19 cellular contexts compared by ENCODE assay signal in genomic region chr11:120106354-120106753, GRCh38. TPM values are rescaled to one million over a fixed set of nuclear protein-coding genes. Genes with fewer than 3 reads are reported as not detected.
DNase-seq lines count a peak whose midpoint lies in the region; TF ChIP-seq lines count a peak whose summit lies in the region.
"Had no signal": no experiment of that assay in that cellular context is flagged by ENCODE, and none has a peak within 500 bp of the region (broad histone marks: within the 10 kb centered on the region; RNA-seq: fewer than 3 reads in every experiment).

No MANE protein-coding gene starts in this region.

- H3K4me1 ChIP-seq in BLaER1 (peaks cover 11% of the 10 kb centered on the region; the same call in 1 of the 2 replicates), NT2/D1 (ENCODE audit: insufficient read depth, insufficient read length) (peaks cover 10% of the 10 kb centered on the region), mesendoderm (ENCODE audit: control insufficient read depth, low read depth, low read length) (no peaks in the 10 kb centered on the region), osteoblast (ENCODE audit: insufficient read depth, low read length) (no peaks in the 10 kb centered on the region), ovary (ENCODE audit: insufficient read depth) (no peaks in the 10 kb centered on the region)
- H3K4me1 ChIP-seq: A549 had no signal

- H3K27ac ChIP-seq in BLaER1: no peak overlapping the region
- no peak overlapping the region for H3K27ac ChIP-seq in mesendoderm (ENCODE audit: low read depth, low read length)
- H3K27ac ChIP-seq in osteoblast (ENCODE audit: low read depth, low read length): no peak overlapping the region
- H3K27ac ChIP-seq in ovary: no peak overlapping the region
- H3K27ac ChIP-seq: A549, C4-2B had no signal

- H3K23ac ChIP-seq in mesendoderm (ENCODE audit: low read length): peak overlapping the region; percentile 66

- H3K4me3 ChIP-seq in BLaER1 (no peak overlapping the region), NT2/D1 (ENCODE audit: insufficient read length, low read depth) (no peak overlapping the region), mesendoderm (ENCODE audit: low read length) (no peak overlapping the region), osteoblast (ENCODE audit: insufficient read depth, low read length) (no peak overlapping the region), ovary (no peak overlapping the region)
- H3K4me3 ChIP-seq: A549, GM23338 had no signal

- no peak overlapping the region for H2AK5ac ChIP-seq in mesendoderm (ENCODE audit: low read length)

- H3K4ac ChIP-seq in mesendoderm (ENCODE audit: low read depth, low read length): no peak overlapping the region

- no peak for TF ChIP-seq CTCF in osteoblast (IDR thresholded peaks at IDR 0.05; ENCODE audit: extremely low read depth, low read depth, low read length)
- TF ChIP-seq CTCF in ovary (IDR thresholded peaks at IDR 0.05): no peak

- H3K79me1 ChIP-seq in mesendoderm (ENCODE audit: low read length): no peaks in the 10 kb centered on the region

- H4K20me1 ChIP-seq in BLaER1 (no peaks in the 10 kb centered on the region), osteoblast (ENCODE audit: insufficient read depth, low read length) (no peaks in the 10 kb centered on the region)

- no peak for DNase-seq in NT2/D1 (ENCODE audit: low read depth, low spot score)
- no peak for DNase-seq in mesendoderm
- peak; percentile 51 for DNase-seq in osteoblast (ENCODE audit: insufficient read length, low spot score, missing footprints)
- no peak for DNase-seq in activated gamma-delta T cell (lab: John Stamatoyannopoulos, UW)
- DNase-seq in LoVo (ENCODE audit: low spot score): no peak
- no peak for DNase-seq in ovary
- DNase-seq: 8988T; Caco-2; CD4-positive, CD25-positive, alpha-beta regulatory T cell; CD8-positive, alpha-beta T cell; DMS153; DMS79 treated with DMSO at 0.1 percent for 48 hours; GF-D8; H9 had no signal

- H3K36me3 ChIP-seq in BLaER1: no peaks in the 10 kb centered on the region
- no peaks in the 10 kb centered on the region for H3K36me3 ChIP-seq in NT2/D1 (ENCODE audit: insufficient read depth, insufficient read length, low read length)
- no peaks in the 10 kb centered on the region for H3K36me3 ChIP-seq in mesendoderm (ENCODE audit: control insufficient read depth, insufficient read depth, low read length)
- no peaks in the 10 kb centered on the region for H3K36me3 ChIP-seq in osteoblast (ENCODE audit: insufficient read depth, low read length)
- no peaks in the 10 kb centered on the region for H3K36me3 ChIP-seq in ovary

- no peaks in the 10 kb centered on the region for H3K9me3 ChIP-seq in BLaER1
- no peaks in the 10 kb centered on the region for H3K9me3 ChIP-seq in NT2/D1 (ENCODE audit: insufficient read depth, low read length)
- no peaks in the 10 kb centered on the region for H3K9me3 ChIP-seq in osteoblast (ENCODE audit: low read depth, low read length)
- no peaks in the 10 kb centered on the region for H3K9me3 ChIP-seq in ovary
- H3K9me3 ChIP-seq: A549, Caco-2 had no signal

- H4K5ac ChIP-seq in mesendoderm (ENCODE audit: low read length): no peak overlapping the region

- TF ChIP-seq EP300 in ovary (IDR thresholded peaks at IDR 0.05): no peak

- no peak for TF ChIP-seq POLR2A in ovary (IDR thresholded peaks at IDR 0.05)

- H4K8ac ChIP-seq in mesendoderm (ENCODE audit: low read depth, low read length): no peak overlapping the region

- H2BK120ac ChIP-seq in mesendoderm (ENCODE audit: low read depth, low read length): no peak overlapping the region

- no peak overlapping the region for H2BK5ac ChIP-seq in mesendoderm (ENCODE audit: low read length)

- H3K79me2 ChIP-seq in mesendoderm (ENCODE audit: control insufficient read depth, insufficient read depth, low read length): no peaks in the 10 kb centered on the region
- no peaks in the 10 kb centered on the region for H3K79me2 ChIP-seq in osteoblast (ENCODE audit: insufficient read depth, low read length)

- H3K4me2 ChIP-seq in BLaER1 (peak overlapping the region; percentile 17; the same call in 1 of the 2 replicates), mesendoderm (ENCODE audit: low read length) (no peak overlapping the region), osteoblast (ENCODE audit: insufficient read depth, low read length) (no peak overlapping the region)
- H3K4me2 ChIP-seq: A549 had no signal

- no peak overlapping the region for H2BK15ac ChIP-seq in mesendoderm (replicated peaks; ENCODE audit: low read depth)

- no peak overlapping the region for H3K56ac ChIP-seq in mesendoderm (ENCODE audit: low read length)

- no peak overlapping the region for H3K18ac ChIP-seq in mesendoderm (ENCODE audit: low read length)

- H2AFZ ChIP-seq in osteoblast (ENCODE audit: low read length): no peak overlapping the region

- H3K27me3 ChIP-seq in BLaER1 (no peaks in the 10 kb centered on the region), NT2/D1 (ENCODE audit: insufficient read depth, insufficient read length) (peaks cover 38% of the 10 kb centered on the region), mesendoderm (ENCODE audit: insufficient read depth, low read length, poor library complexity) (no peaks in the 10 kb centered on the region), osteoblast (ENCODE audit: insufficient read depth, low read length) (peaks cover 56% of the 10 kb centered on the region), ovary (no peaks in the 10 kb centered on the region)

- intact Hi-C loops in ovary (cut with DNase I): loop anchor here in 3 of 4 donors (2.0 to 10.0 kb wide), 4 partner anchors 439 to 624 kb away; no protein-coding TSS in a partner anchor

- no CpG with 5 or more reads among the region's 6 CpGs for WGBS in mesendoderm (ENCODE audit: extremely low coverage, insufficient coverage, low lambda C conversion rate)
- WGBS in ovary, 3 donors: 87 to 89% (median 89%) methylated on average over 6 of the region's 6 CpGs

- no peak overlapping the region for H3K9ac ChIP-seq in BLaER1
- peak overlapping the region; percentile 2 for H3K9ac ChIP-seq in NT2/D1 (ENCODE audit: insufficient read length, low read depth)
- H3K9ac ChIP-seq in mesendoderm (ENCODE audit: low read length): no peak overlapping the region

RNA-seq across cellular contexts. Expression of gene TRIM29, which starts 31.6 kb away (rescaled TPM):
- polyA plus RNA-seq in mesendoderm (2013, experiment 1 of 2): 0.13 TPM
- 0.10 TPM for polyA plus RNA-seq in mesendoderm (2013, experiment 2 of 2)
- under 0.01 and 0.36 TPM in 2 replicates for total RNA-seq in osteoblast
- total RNA-seq in ovary: 1 to 10 TPM in 6 of 7 donors, not detected in 1; 1.1 to 5.9 (median 1.6) TPM
- 1 to 10 TPM in 1 of 2 donors, under 1 TPM in 1; 0.11 to 1.0 TPM for polyA plus RNA-seq in ovary
- total RNA-seq: CD4-positive, CD25-positive, alpha-beta regulatory T cell; CD8-positive, alpha-beta T cell; G401; H9 had no signal
- polyA plus RNA-seq: CD4-positive, CD25-positive, alpha-beta regulatory T cell; GM23338 had no signal
